18 cellular contexts compared by ENCODE assay signal in genomic region chr5:58786904-58787303, GRCh38.
A peak's percentile ranks its signal among the peaks of the same experiment; 100 is the strongest.
DNase-seq lines count a peak whose midpoint lies in the region; ATAC-seq lines count a peak whose summit lies in the region.
"Had no signal": no experiment of that assay in that cellular context is flagged by ENCODE, and none has a peak within 500 bp of the region (broad histone marks: within the 10 kb centered on the region; RNA-seq: fewer than 3 reads in every experiment).

No MANE protein-coding gene starts in this region.

- H3K4me3 Mint-ChIP-seq in activated CD4-positive, alpha-beta T cell treated with anti-CD3 and anti-CD28 coated beads for 36 hours = no peak overlapping the region
- H3K4me3 Mint-ChIP-seq in dendritic cell treated with granulocyte-macrophage colony-stimulating factor and Interleukin-4, amounts not matched to agents 40 ng/mL and 50 ng/mL, for 4 days = peak overlapping the region; percentile 40
- H3K4me3 Mint-ChIP-seq: activated naive CD8-positive, alpha-beta T cell had no signal

- CTCF ChIA-PET in activated CD4-positive, alpha-beta T cell treated with anti-CD3 and anti-CD28 coated beads for 36 hours (lab: Charles Lee) = no interaction called here

- no peaks in the 10 kb centered on the region for H3K9me3 Mint-ChIP-seq in activated CD4-positive, alpha-beta T cell treated with anti-CD3 and anti-CD28 coated beads for 36 hours (ENCODE audit: low read depth)
- no peaks in the 10 kb centered on the region for H3K9me3 Mint-ChIP-seq in dendritic cell treated with granulocyte-macrophage colony-stimulating factor and Interleukin-4, amounts not matched to agents 40 ng/mL and 50 ng/mL, for 4 days

- H3K36me3 Mint-ChIP-seq in activated CD4-positive, alpha-beta T cell treated with anti-CD3 and anti-CD28 coated beads for 36 hours (ENCODE audit: low read depth) = no peaks in the 10 kb centered on the region
- no peaks in the 10 kb centered on the region for H3K36me3 Mint-ChIP-seq in dendritic cell treated with granulocyte-macrophage colony-stimulating factor and Interleukin-4, amounts not matched to agents 40 ng/mL and 50 ng/mL, for 4 days (ENCODE audit: low read depth)
- H3K36me3 Mint-ChIP-seq: activated naive CD8-positive, alpha-beta T cell had no signal

- ATAC-seq in activated CD4-positive, alpha-beta T cell treated with anti-CD3 and anti-CD28 coated beads for 36 hours = peak; percentile 74
- peak; percentile 50 for ATAC-seq in GM19372 (IDR thresholded peaks at IDR 0.05; ENCODE audit: low read depth, unreplicated experiment)
- ATAC-seq in HG03095 (IDR thresholded peaks at IDR 0.05; ENCODE audit: unreplicated experiment) = peak; percentile 62
- ATAC-seq in HG03342 (IDR thresholded peaks at IDR 0.05; ENCODE audit: unreplicated experiment) = no peak
- ATAC-seq: right cardiac atrium had no signal

- H3K4me1 Mint-ChIP-seq in activated CD4-positive, alpha-beta T cell treated with anti-CD3 and anti-CD28 coated beads for 36 hours = peaks cover 8% of the 10 kb centered on the region
- peaks cover 11% of the 10 kb centered on the region for H3K4me1 Mint-ChIP-seq in dendritic cell treated with granulocyte-macrophage colony-stimulating factor and Interleukin-4, amounts not matched to agents 40 ng/mL and 50 ng/mL, for 4 days (ENCODE audit: low read depth)

- peak; percentile 42 for DNase-seq in activated CD4-positive, alpha-beta T cell treated with anti-CD3 and anti-CD28 coated beads for 36 hours
- no peak for DNase-seq in activated CD4-positive, alpha-beta T cell treated with anti-CD3 and anti-CD28 coated beads for 4 hours
- DNase-seq in RKO (ENCODE audit: low spot score) (no peak), NCI-H187 treated with DMSO at 0.1 percent for 48 hours (lab: John Stamatoyannopoulos, UW) (no peak)
- DNase-seq: 8988T; activated CD4-positive, CD25-positive, alpha-beta regulatory T cell treated with anti-CD3 and anti-CD28 coated beads, Interleukin-2, amount 50 U/mL, for 72 hours; DMS79; effector CD4-positive, alpha-beta T cell; hypothalamus; nucleus accumbens; right cardiac atrium; T-helper 1 cell; tibial artery had no signal

- H3K27me3 Mint-ChIP-seq in activated CD4-positive, alpha-beta T cell treated with anti-CD3 and anti-CD28 coated beads for 36 hours = peaks cover 22% of the 10 kb centered on the region
- peaks cover 5% of the 10 kb centered on the region for H3K27me3 Mint-ChIP-seq in dendritic cell treated with granulocyte-macrophage colony-stimulating factor and Interleukin-4, amounts not matched to agents 40 ng/mL and 50 ng/mL, for 4 days

- POLR2A ChIA-PET in activated CD4-positive, alpha-beta T cell treated with anti-CD3 and anti-CD28 coated beads for 36 hours (lab: Charles Lee) = no interaction called here

- H3K27ac Mint-ChIP-seq in activated CD4-positive, alpha-beta T cell treated with anti-CD3 and anti-CD28 coated beads for 36 hours = no peak overlapping the region
- H3K27ac Mint-ChIP-seq in dendritic cell treated with granulocyte-macrophage colony-stimulating factor and Interleukin-4, amounts not matched to agents 40 ng/mL and 50 ng/mL, for 4 days = no peak overlapping the region
- H3K27ac Mint-ChIP-seq: activated naive CD8-positive, alpha-beta T cell had no signal

- intact Hi-C loops in activated CD4-positive, alpha-beta T cell treated with anti-CD3 and anti-CD28 coated beads for 36 hours (cut with DNase I, micrococcal nuclease) = no loop called here
- intact Hi-C loops in dendritic cell treated with granulocyte-macrophage colony-stimulating factor and Interleukin-4, amounts not matched to agents 40 ng/mL and 50 ng/mL, for 4 days (cut with micrococcal nuclease) = no loop called here
